8 cellular contexts compared by ENCODE assay signal in the genomic region with DNA sequence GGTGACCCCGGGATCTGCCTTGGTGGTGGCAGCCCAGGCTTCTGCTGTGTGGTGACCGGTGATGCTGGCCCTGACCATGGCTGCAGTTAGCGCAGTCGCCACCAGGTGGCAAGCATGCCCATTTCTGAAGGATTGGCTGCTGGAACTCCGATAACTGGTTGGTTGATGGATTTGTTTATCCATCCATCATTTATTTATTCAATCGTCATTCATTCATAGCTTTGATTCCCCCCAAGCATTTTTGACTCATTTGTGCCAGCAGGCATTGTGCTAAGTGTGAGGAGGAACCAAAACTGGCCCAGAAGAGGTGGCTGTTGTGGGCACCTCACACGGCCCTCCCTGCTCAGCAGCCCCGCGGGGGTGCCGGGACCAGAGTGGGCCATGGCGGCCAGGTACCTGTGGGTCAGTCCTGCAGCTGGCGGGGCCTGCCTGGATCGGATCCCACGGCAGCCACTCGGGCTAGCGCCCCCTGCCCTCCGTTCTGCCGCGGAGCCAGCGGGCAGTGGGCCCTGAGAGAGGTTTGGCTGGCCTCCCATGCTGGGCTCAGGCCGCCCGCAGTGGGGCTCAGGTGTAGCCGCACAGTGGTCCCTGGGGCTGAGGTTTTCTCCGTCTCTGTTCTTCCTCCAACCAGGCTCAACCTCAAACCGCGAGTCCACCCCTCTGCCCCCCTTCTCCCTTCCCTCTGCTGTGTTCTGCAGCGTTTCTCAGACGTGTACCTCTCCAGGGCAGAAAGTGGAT. TPM values are rescaled to one million over a fixed set of nuclear protein-coding genes. Genes with fewer than 3 reads are reported as not detected.
A peak's percentile ranks its signal among the peaks of the same experiment; 100 is the strongest.
DNase-seq lines count a peak whose midpoint lies in the region; ATAC-seq, FAIRE-seq and TF ChIP-seq lines count a peak whose summit lies in the region.

No MANE protein-coding gene starts in this region.

- H3K36me3 Mint-ChIP-seq in activated naive CD8-positive, alpha-beta T cell treated with anti-CD3 and anti-CD28 coated beads, Interleukin-2, amount 50 U/mL, for 24 hours (ENCODE audit: low read depth) = no peaks in the 10 kb centered on the region

- H3K4me3 Mint-ChIP-seq in activated naive CD8-positive, alpha-beta T cell treated with anti-CD3 and anti-CD28 coated beads, Interleukin-2, amount 50 U/mL, for 24 hours = no peak overlapping the region

- H3K27me3 Mint-ChIP-seq in activated naive CD8-positive, alpha-beta T cell treated with anti-CD3 and anti-CD28 coated beads, Interleukin-2, amount 50 U/mL, for 24 hours = peaks cover 25% of the 10 kb centered on the region

- FAIRE-seq in urothelium cell line (lab: Jason Lieb, UNC) = peak; percentile 92

- H3K9me3 Mint-ChIP-seq in activated naive CD8-positive, alpha-beta T cell treated with anti-CD3 and anti-CD28 coated beads, Interleukin-2, amount 50 U/mL, for 24 hours = no peaks in the 10 kb centered on the region

- intact Hi-C loops in left cardiac atrium (cut with DNase I) = loop anchor here (1.0 to 2.0 kb wide), 2 partner anchors 60 to 64 kb away; no protein-coding TSS in a partner anchor

- peaks cover 10% of the 10 kb centered on the region for H3K4me1 Mint-ChIP-seq in activated naive CD8-positive, alpha-beta T cell treated with anti-CD3 and anti-CD28 coated beads, Interleukin-2, amount 50 U/mL, for 24 hours

- no peak overlapping the region for H3K27ac Mint-ChIP-seq in activated naive CD8-positive, alpha-beta T cell treated with anti-CD3 and anti-CD28 coated beads, Interleukin-2, amount 50 U/mL, for 24 hours

- DNase-seq in Daoy (ENCODE audit: low read depth) = peak; percentile 85
- peak; percentile 75 for DNase-seq in SW480 (ENCODE audit: low spot score)
- DNase-seq in activated naive CD8-positive, alpha-beta T cell treated with anti-CD3 and anti-CD28 coated beads, Interleukin-2, amount 50 U/mL, for 24 hours = peak; percentile 85
- peak; percentile 83 for DNase-seq in left cardiac atrium
- peak; percentile 52 for DNase-seq in putamen (ENCODE audit: low spot score)
- peak; percentile 87 for DNase-seq in urothelium cell line (ENCODE audit: low spot score)

- TF ChIP-seq CTCF in LNCAP (IDR thresholded peaks at IDR 0.05) = peak; percentile 94

- ATAC-seq in activated naive CD8-positive, alpha-beta T cell treated with anti-CD3 and anti-CD28 coated beads, Interleukin-2, amount 50 U/mL, for 24 hours = peak; percentile 50
- ATAC-seq in left cardiac atrium (peak; percentile 81 to 83), HG03135 (IDR thresholded peaks at IDR 0.05; ENCODE audit: unreplicated experiment) (no peak)

RNA-seq across cellular contexts. Expression of a gene that starts 28.8 kb away (rescaled TPM):
- total RNA-seq in Daoy (2014; rRNA removed; shearing (Covaris generic)) = 70.8 and 76.5 TPM in 2 replicates
- 10 to 100 TPM; 26.5 to 35.9 TPM for total RNA-seq in left cardiac atrium

RNA-seq across cellular contexts. Expression of a gene that starts 32.0 kb away (rescaled TPM):
- total RNA-seq in Daoy (2014; rRNA removed; shearing (Covaris generic)) = not detected in 2 replicates
- under 1 TPM in 1 of 2 donors, not detected in 1; 0.16 TPM for total RNA-seq in left cardiac atrium

RNA-seq across cellular contexts. Expression of a gene that starts 58.1 kb away (rescaled TPM):
- 0.11 TPM in 1 of 2 replicates, not detected in the other for total RNA-seq in Daoy (2014; rRNA removed; shearing (Covaris generic))
- total RNA-seq in left cardiac atrium = under 1 TPM; 0.13 to 0.27 TPM
